24 cellular contexts compared by ENCODE assay signal in the genomic region with DNA sequence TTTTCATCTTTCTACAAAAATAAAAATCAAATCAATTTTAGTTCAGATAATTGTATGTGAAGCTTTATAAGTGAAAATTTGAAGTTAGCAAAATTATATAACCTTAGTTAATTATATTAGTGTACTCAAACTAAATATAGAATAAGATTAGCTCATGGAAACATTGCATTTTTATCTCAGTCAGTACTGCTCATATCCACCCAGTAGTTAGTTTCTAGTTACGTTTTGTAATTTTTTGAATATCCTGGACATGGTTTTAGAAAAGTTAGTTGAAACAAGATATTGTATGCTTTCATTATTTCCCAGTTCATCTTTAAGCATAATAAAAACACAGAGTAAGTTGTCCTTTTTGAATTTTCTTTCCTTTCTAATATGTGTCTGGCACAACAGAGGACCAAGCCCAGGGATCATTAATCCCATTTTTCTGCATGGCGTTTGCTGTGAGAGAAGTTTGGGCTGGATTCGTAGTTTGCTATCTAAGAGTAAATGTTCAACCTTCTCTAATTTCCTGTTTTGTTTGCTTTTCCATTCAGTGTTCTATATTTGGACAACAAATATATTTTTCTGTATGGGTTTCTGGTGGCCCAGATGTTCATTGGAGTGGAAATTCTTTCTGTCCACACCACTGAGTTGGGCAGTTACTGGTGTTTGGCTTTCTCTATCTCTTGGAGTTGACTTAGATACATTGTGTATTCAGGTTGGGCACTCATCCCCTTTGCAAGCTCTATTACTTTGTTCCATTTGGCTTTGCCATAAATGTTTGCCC. TPM values are rescaled to one million over a fixed set of nuclear protein-coding genes. Genes with fewer than 3 reads are reported as not detected.
A peak's percentile ranks its signal among the peaks of the same experiment; 100 is the strongest.
DNase-seq lines count a peak whose midpoint lies in the region; ATAC-seq, FAIRE-seq and TF ChIP-seq lines count a peak whose summit lies in the region.
"Had no signal": no experiment of that assay in that cellular context is flagged by ENCODE, and none has a peak within 500 bp of the region (broad histone marks: within the 10 kb centered on the region; RNA-seq: fewer than 3 reads in every experiment).

No MANE protein-coding gene starts in this region.

- H3K9me2 ChIP-seq in OCI-LY7 (ENCODE audit: insufficient read depth, low read length): no peaks in the 10 kb centered on the region
- H3K9me2 ChIP-seq: SK-N-SH had no signal

- TF ChIP-seq EP300 in transverse colon (IDR thresholded peaks at IDR 0.05; ENCODE audit: low read depth): no peak

- no TSS peak for BruUV-seq in OCI-LY7 (replicated peaks; lab: Mats Ljungman, UMichigan)

- H3K36me3 Mint-ChIP-seq in astrocyte (ENCODE audit: low read depth, unreplicated experiment): peaks cover 2% of the 10 kb centered on the region

- FAIRE-seq in astrocyte (lab: Jason Lieb, UNC) (peak; percentile 98), pancreas (lab: Jason Lieb, UNC) (peak; percentile 89)

- H3K79me2 ChIP-seq in astrocyte (ENCODE audit: insufficient read depth, low read length) (peaks cover 30% of the 10 kb centered on the region), OCI-LY7 (ENCODE audit: insufficient read depth, low read depth, low read length) (no peaks in the 10 kb centered on the region)

- CTCF ChIA-PET in OCI-LY7 (lab: Charles Lee; ENCODE audit: unreplicated experiment): no interaction called here

- peaks cover 13% of the 10 kb centered on the region for H4K20me1 ChIP-seq in astrocyte (ENCODE audit: insufficient read depth, low read length)
- no peaks in the 10 kb centered on the region for H4K20me1 ChIP-seq in OCI-LY7 (ENCODE audit: insufficient read depth, low read length)

- intact Hi-C loops in pancreas (cut with DNase I) (no loop called here), transverse colon (cut with DNase I; ENCODE audit: low total_unique reads) (no loop called here), OCI-LY7 (cut with micrococcal nuclease; ENCODE audit: unreplicated experiment) (no loop called here)

- H3K27ac Mint-ChIP-seq in astrocyte (ENCODE audit: unreplicated experiment): no peak overlapping the region
- H3K27ac Mint-ChIP-seq: activated CD4-positive, alpha-beta T cell treated with anti-CD3 and anti-CD28 coated beads for 36 hours; effector memory CD8-positive, alpha-beta T cell; H9; T-helper 17 cell had no signal

- in situ Hi-C loops in transverse colon (cut with MboI; ENCODE audit: low pct_ligation_motif_present in 1 of 4, low pct_unique_long_range_greater_than_20kb in 1 of 4, low sequenced_read_pairs in 3 of 4): no loop called here

- H3K4me1 Mint-ChIP-seq in astrocyte (ENCODE audit: low read depth, unreplicated experiment): peaks cover 7% of the 10 kb centered on the region

- no peak overlapping the region for H3K4me3 Mint-ChIP-seq in astrocyte (ENCODE audit: unreplicated experiment)
- H3K4me3 Mint-ChIP-seq: activated CD4-positive, alpha-beta T cell treated with anti-CD3 and anti-CD28 coated beads for 36 hours; effector memory CD8-positive, alpha-beta T cell; H9; T-helper 17 cell had no signal

- H3K4me1 ChIP-seq in astrocyte (ENCODE audit: insufficient read depth, low read length): no peaks in the 10 kb centered on the region
- peaks cover 5 to 15% (median 6%) of the 10 kb centered on the region in 3 donors for H3K4me1 ChIP-seq in pancreas
- H3K4me1 ChIP-seq in transverse colon: no peaks in the 10 kb centered on the region
- peaks cover 9% of the 10 kb centered on the region for H3K4me1 ChIP-seq in OCI-LY7 (ENCODE audit: insufficient read depth, low read length, poor library complexity, severe bottlenecking)
- H3K4me1 ChIP-seq: colonic mucosa had no signal

- WGBS in pancreas, 2 donors: 10 to 13% methylated on average over 3 of the region's 3 CpGs
- WGBS in transverse colon (ENCODE audit: low coverage in 1 of 2), 2 donors: 74 to 100% methylated on average over 1 to 3 of the region's 3 CpGs

- H3K9me3 ChIP-seq in astrocyte (ENCODE audit: insufficient read depth, low read depth, low read length) (no peaks in the 10 kb centered on the region), pancreas (no peaks in the 10 kb centered on the region), transverse colon (no peaks in the 10 kb centered on the region), OCI-LY7 (ENCODE audit: low read length) (0 out of 2 replicates have a peak, but pooled peaks cover 5% of the 10 kb centered on the region)
- H3K9me3 ChIP-seq: adrenal gland, colonic mucosa, esophagus muscularis mucosa, SK-N-SH had no signal

- H3K27me3 Mint-ChIP-seq in astrocyte (ENCODE audit: low read depth, unreplicated experiment): no peaks in the 10 kb centered on the region
- H3K27me3 Mint-ChIP-seq: activated CD4-positive, alpha-beta T cell treated with anti-CD3 and anti-CD28 coated beads for 36 hours; effector memory CD8-positive, alpha-beta T cell; T-helper 17 cell had no signal

- H2AFZ ChIP-seq in astrocyte (ENCODE audit: low read depth, low read length) (no peak overlapping the region), OCI-LY7 (ENCODE audit: low read length) (no peak overlapping the region)

- peak; percentile 58 to 85 (median 78) for ATAC-seq in pancreas
- ATAC-seq: activated CD4-positive, alpha-beta T cell treated with anti-CD3 and anti-CD28 coated beads for 36 hours; effector memory CD8-positive, alpha-beta T cell; sciatic nerve; T-helper 17 cell had no signal

- H3K9ac ChIP-seq in astrocyte (ENCODE audit: low read length): no peak overlapping the region
- H3K9ac ChIP-seq: SK-N-SH had no signal

- H3K36me3 ChIP-seq in astrocyte (ENCODE audit: insufficient read depth, low read length) (no peaks in the 10 kb centered on the region), pancreas (no peaks in the 10 kb centered on the region), transverse colon (no peaks in the 10 kb centered on the region), OCI-LY7 (ENCODE audit: insufficient read depth, low read length) (peaks cover 12% of the 10 kb centered on the region)
- H3K36me3 ChIP-seq: adrenal gland, brain microvascular endothelial cell, colonic mucosa, esophagus muscularis mucosa had no signal

- DNase-seq in DMS53 (lab: John Stamatoyannopoulos, UW) (peak; percentile 61), DMS53 treated with DMSO at 0.1 percent for 48 hours (lab: John Stamatoyannopoulos, UW; ENCODE audit: unreplicated experiment) (no peak), LNCaP clone FGC (ENCODE audit: low read depth) (peak; percentile 33), astrocyte (ENCODE audit: low read depth) (no peak), pancreas (no peak), transverse colon (no peak), NCI-H1436 treated with DMSO at 0.1 percent for 48 hours (lab: John Stamatoyannopoulos, UW) (no peak), OCI-LY7 (ENCODE audit: low spot score) (no peak)
- DNase-seq: 8988T; activated CD4-positive, alpha-beta T cell treated with anti-CD3 and anti-CD28 coated beads for 36 hours; activated T-cell treated with anti-CD3 and anti-CD28 coated beads, Interleukin-2, amount 50 U/mL, for 1 hour; adrenal gland; brain microvascular endothelial cell; colonic mucosa; effector memory CD8-positive, alpha-beta T cell; foreskin melanocyte; H9; SK-N-SH; stimulated activated CD4-positive, alpha-beta T cell treated with anti-CD3 and anti-CD28 coated beads, Interleukin-4, amount 100 ng/mL, for 4 hours; stimulated activated naive CD4-positive, alpha-beta T cell; T-helper 17 cell had no signal

- H3K27me3 ChIP-seq in astrocyte (ENCODE audit: insufficient read depth, low read length) (no peaks in the 10 kb centered on the region), pancreas (no peaks in the 10 kb centered on the region), transverse colon (no peaks in the 10 kb centered on the region)
- H3K27me3 ChIP-seq: adrenal gland, brain microvascular endothelial cell, colonic mucosa, esophagus muscularis mucosa had no signal

- TF ChIP-seq POLR2A in transverse colon (IDR thresholded peaks at IDR 0.05): no peak

- H3K4me2 ChIP-seq in astrocyte (ENCODE audit: low read length) (no peak overlapping the region), OCI-LY7 (ENCODE audit: low read length) (no peak overlapping the region)
- H3K4me2 ChIP-seq: SK-N-SH had no signal

- POLR2A ChIA-PET in OCI-LY7 (lab: Charles Lee): no interaction called here

- H3K9me3 Mint-ChIP-seq in astrocyte (ENCODE audit: unreplicated experiment): no peaks in the 10 kb centered on the region
- H3K9me3 Mint-ChIP-seq: effector memory CD8-positive, alpha-beta T cell had no signal

- H3K4me3 ChIP-seq in LNCaP clone FGC (ENCODE audit: low read depth, low read length): no peak overlapping the region
- no peak overlapping the region for H3K4me3 ChIP-seq in astrocyte (ENCODE audit: insufficient read depth, low read depth, low read length)
- no peak overlapping the region for H3K4me3 ChIP-seq in pancreas
- no peak overlapping the region for H3K4me3 ChIP-seq in transverse colon
- no peak overlapping the region for H3K4me3 ChIP-seq in OCI-LY7 (ENCODE audit: low read depth, low read length, poor library complexity, severe bottlenecking)
- H3K4me3 ChIP-seq: adrenal gland, colonic mucosa, esophagus muscularis mucosa had no signal

- TF ChIP-seq CTCF in LNCaP clone FGC (IDR thresholded peaks at IDR 0.05; ENCODE audit: control insufficient read depth, extremely low read depth, insufficient read depth) (no peak), astrocyte (IDR thresholded peaks at IDR 0.05; ENCODE audit: insufficient read depth, low read depth, low read length) (no peak), pancreas (IDR thresholded peaks at IDR 0.05) (no peak), transverse colon (IDR thresholded peaks at IDR 0.05) (no peak), OCI-LY7 (conservative IDR thresholded peaks at IDR 0.05; ENCODE audit: low read length) (no peak)

- H3K27ac ChIP-seq in astrocyte (ENCODE audit: low read depth, low read length) (no peak overlapping the region), pancreas (no peak overlapping the region), transverse colon (no peak overlapping the region), OCI-LY7 (ENCODE audit: low read depth, low read length, poor library complexity, severe bottlenecking) (no peak overlapping the region)
- H3K27ac ChIP-seq: adrenal gland, brain microvascular endothelial cell, colonic mucosa, esophagus muscularis mucosa, RWPE1 had no signal

RNA-seq across cellular contexts. Expression of gene TBL1X, which starts 12.1 kb away (rescaled TPM):
- total RNA-seq in astrocyte: 22.3 and 26.4 TPM in 2 replicates
- 10 to 100 TPM in 3 of 6 donors, 1 to 10 TPM in 3; 6.7 to 16.6 (median 10.3) TPM for total RNA-seq in pancreas
- polyA plus RNA-seq in pancreas: 1 to 10 TPM; 2.4 to 7.7 TPM
- 10 to 100 TPM in 3 of 4 donors, 1 to 10 TPM in 1; 3.4 to 16.8 (median 13.0) TPM for total RNA-seq in transverse colon
- 10.6 and 16.1 TPM in 2 replicates for total RNA-seq in OCI-LY7 (2014; rRNA removed; shearing (Covaris generic))
- total RNA-seq in OCI-LY7 (2022): 29.3 and 35.7 TPM in 2 replicates

Comparison
In these comparisons a context has a peak if more than half of its experiments do, and no peak if none do; other contexts are left out.
1. DNase-seq: peak in DMS53 (single experiment) and LNCaP clone FGC (single experiment); none in DMS53 treated with DMSO at 0.1 percent for 48 hours (single experiment), astrocyte (single experiment), pancreas (0 of 6), transverse colon (single experiment), NCI-H1436 treated with DMSO at 0.1 percent for 48 hours (single experiment) and OCI-LY7 (single experiment).